9 cellular contexts compared by ENCODE assay signal in genomic region chr1:68470388-68470970, GRCh38. TPM values are rescaled to one million over a fixed set of nuclear protein-coding genes. Genes with fewer than 3 reads are reported as not detected.
A peak's percentile ranks its signal among the peaks of the same experiment; 100 is the strongest.
DNase-seq lines count a peak whose midpoint lies in the region; ATAC-seq and TF ChIP-seq lines count a peak whose summit lies in the region.
"Had no signal": no experiment of that assay in that cellular context is flagged by ENCODE, and none has a peak within 500 bp of the region (broad histone marks: within the 10 kb centered on the region; RNA-seq: fewer than 3 reads in every experiment).

No MANE protein-coding gene starts in this region.

- H3K9me3 Mint-ChIP-seq in chondrocyte (ENCODE audit: low read depth): peaks cover 7% of the 10 kb centered on the region
- H3K9me3 Mint-ChIP-seq: WTC11 had no signal

- H3K9ac ChIP-seq in DND-41 (ENCODE audit: low read depth, low read length) (no peak overlapping the region), neural cell (ENCODE audit: low read length) (no peak overlapping the region)

- H3K4me2 ChIP-seq in DND-41 (ENCODE audit: insufficient read depth, low read length) (no peak overlapping the region), neural cell (ENCODE audit: low read length) (no peak overlapping the region)

- H3K36me3 ChIP-seq in DND-41 (ENCODE audit: insufficient read depth, low read length): peaks cover 9% of the 10 kb centered on the region; the same call in 1 of the 2 replicates
- H3K36me3 ChIP-seq in neural cell (ENCODE audit: insufficient read depth, low read length): no peaks in the 10 kb centered on the region

- no peak overlapping the region for H3K4me3 ChIP-seq in DND-41 (ENCODE audit: low read depth in 1 of 2, low read length in 2 of 2)
- no peak overlapping the region for H3K4me3 ChIP-seq in neural cell (ENCODE audit: low read length)

- TF ChIP-seq RAD21 in neural cell (conservative IDR thresholded peaks at IDR 0.05): peak; percentile 81

- H3K4me3 Mint-ChIP-seq in chondrocyte (ENCODE audit: unreplicated experiment): no peak overlapping the region
- H3K4me3 Mint-ChIP-seq: WTC11 had no signal

- H2AFZ ChIP-seq in DND-41 (ENCODE audit: low read depth, low read length) (no peak overlapping the region), neural cell (ENCODE audit: low read depth, low read length) (no peak overlapping the region)

- H3K4me1 ChIP-seq in DND-41 (ENCODE audit: insufficient read depth, low read length): no peaks in the 10 kb centered on the region

- H3F3A ChIP-seq in neural cell (ENCODE audit: insufficient read depth, low read length, poor library complexity, severe bottlenecking): no peaks in the 10 kb centered on the region

- H3K27ac ChIP-seq in DND-41 (ENCODE audit: low read length) (no peak overlapping the region), neural cell (ENCODE audit: low read length) (no peak overlapping the region)

- H3K27ac Mint-ChIP-seq in chondrocyte (ENCODE audit: unreplicated experiment): no peak overlapping the region
- H3K27ac Mint-ChIP-seq: WTC11 had no signal

- no peaks in the 10 kb centered on the region for H3K9me2 ChIP-seq in neural cell (ENCODE audit: insufficient read depth, low read length)

- H4K20me1 ChIP-seq in DND-41 (ENCODE audit: insufficient read depth, low read length): no peaks in the 10 kb centered on the region
- no peaks in the 10 kb centered on the region for H4K20me1 ChIP-seq in neural cell (ENCODE audit: insufficient read depth)

- TF ChIP-seq CTCF in DND-41 (IDR thresholded peaks at IDR 0.05; ENCODE audit: borderline replicate concordance, extremely low read depth, low read length, poor library complexity, severe bottlenecking) (peak; percentile 64), chondrocyte (IDR thresholded peaks at IDR 0.05) (peak; percentile 95), neural cell (IDR thresholded peaks at IDR 0.05; ENCODE audit: poor library complexity, severe bottlenecking) (peak; percentile 78)

- TF ChIP-seq EP300 in neural cell (conservative IDR thresholded peaks at IDR 0.05; ENCODE audit: poor library complexity, severe bottlenecking): no peak

- ATAC-seq in DND-41 (ENCODE audit: insufficient read depth, low read depth) (no peak), GM18520 (IDR thresholded peaks at IDR 0.05; ENCODE audit: unreplicated experiment) (no peak), HG02623 (IDR thresholded peaks at IDR 0.05; ENCODE audit: unreplicated experiment) (no peak)
- ATAC-seq: WTC11 had no signal

- H3K4me1 Mint-ChIP-seq in chondrocyte (ENCODE audit: low read depth): no peaks in the 10 kb centered on the region

- H3K36me3 Mint-ChIP-seq in chondrocyte (ENCODE audit: low read depth): peaks cover 1% of the 10 kb centered on the region

- H3K27me3 ChIP-seq in DND-41 (ENCODE audit: insufficient read depth, low read length, poor library complexity) (no peaks in the 10 kb centered on the region), neural cell (ENCODE audit: insufficient read depth, low read depth, low read length) (no peaks in the 10 kb centered on the region)

- DNase-seq in DND-41 (no peak), NAMALWA (ENCODE audit: low spot score) (peak; percentile 20), chondrocyte (ENCODE audit: low spot score) (no peak), GOT3 (lab: John Stamatoyannopoulos, UW) (no peak), EL (no peak)

- H3K27me3 Mint-ChIP-seq in chondrocyte (ENCODE audit: low read depth): no peaks in the 10 kb centered on the region

- H3K79me2 ChIP-seq in DND-41 (ENCODE audit: insufficient read depth, low read length) (no peaks in the 10 kb centered on the region), neural cell (replicated peaks; ENCODE audit: insufficient read depth, low read length) (no peaks in the 10 kb centered on the region)

- H3K9me3 ChIP-seq in DND-41 (ENCODE audit: insufficient read depth, low read length, severe bottlenecking) (no peaks in the 10 kb centered on the region), neural cell (ENCODE audit: low read length) (no peaks in the 10 kb centered on the region)

TF ChIP-seq in neural cell, 6 proteins besides CTCF, POLR2A, EP300 and RAD21:
- TF ChIP-seq TAF1 (IDR thresholded peaks at IDR 0.05; ENCODE audit: low read depth) (no peak), MXI1 (conservative IDR thresholded peaks at IDR 0.05; ENCODE audit: poor library complexity, severe bottlenecking) (no peak), SMC3 (conservative IDR thresholded peaks at IDR 0.05; ENCODE audit: poor library complexity) (peak; percentile 77), POLR2AphosphoS5 (IDR thresholded peaks at IDR 0.05) (no peak), REST (IDR thresholded peaks at IDR 0.05; ENCODE audit: borderline replicate concordance) (no peak), EZH2 (IDR thresholded peaks at IDR 0.05; ENCODE audit: borderline replicate concordance, insufficient read depth, low read length, poor library complexity, severe bottlenecking) (no peak)
TF ChIP-seq in neural cell: peak in this region for 1.

RNA-seq across cellular contexts. Expression of gene RPE65, which starts 20.7 kb away (rescaled TPM):
- not detected in 3 replicates for total RNA-seq in chondrocyte
- polyA plus RNA-seq in neural cell: 0.16 TPM in 1 of 2 replicates, not detected in the other
- 0.23 TPM in 1 of 2 replicates, not detected in the other for polyA minus RNA-seq in neural cell
- total RNA-seq: WTC11 had no signal

RNA-seq across cellular contexts. Expression of gene DEPDC1, which starts 26.4 kb away (rescaled TPM):
- total RNA-seq in chondrocyte: 4.3 to 5.2 TPM (median 4.7 TPM) in 3 replicates
- 0.84 and 2.4 TPM in 2 replicates for polyA plus RNA-seq in neural cell
- polyA minus RNA-seq in neural cell: 0.24 and 0.69 TPM in 2 replicates
